In genomic region chr10:119470920-119471702, GRCh38 we compare ENCODE assay signal across 24 cellular contexts.
"Had no signal": no experiment of that assay in that cellular context is flagged by ENCODE, and none has a peak within 500 bp of the region (broad histone marks: within the 10 kb centered on the region; RNA-seq: fewer than 3 reads in every experiment).

No MANE protein-coding gene starts in this region.

- H3K36me3 ChIP-seq: heart right ventricle, left lung, lower lobe of right lung, ovary, right atrium auricular region, right lobe of liver, suprapubic skin, thoracic aorta, tibial artery, uterus had no signal

- H3K4me1 ChIP-seq: left lung, lower lobe of right lung, right lobe of liver, uterus had no signal

- DNase-seq: heart right ventricle; kidney; left colon; left lung; lower lobe of right lung; mammary epithelial cell; mesendoderm; naive thymus-derived CD4-positive, alpha-beta T cell; ovary; right lobe of liver; stimulated activated CD4-positive, alpha-beta T cell treated with anti-CD3 and anti-CD28 coated beads, Interleukin-1b, Interleukin-23, amount 100 ng/mL, for 48 hours; stimulated activated CD4-positive, alpha-beta T cell treated with anti-CD3 and anti-CD28 coated beads, Interleukin-2, amount 100 ng/mL, for 48 hours; stimulated activated naive CD4-positive, alpha-beta T cell treated with Interleukin-2 at 50 U/mL for 16 hours; tibial artery; trophoblast cell; uterus had no signal

- H3K9me3 ChIP-seq: left lung, lower lobe of right lung, ovary, right atrium auricular region, right lobe of liver, suprapubic skin, thoracic aorta, tibial artery, uterus had no signal

- H3K27ac ChIP-seq: heart right ventricle, hepatocyte, left lung, lower lobe of right lung, ovary, right atrium auricular region, right lobe of liver, suprapubic skin, thoracic aorta, tibial artery, uterus had no signal

- H3K9me3 Mint-ChIP-seq: natural killer cell treated with Interleukin-12 subunit alpha and Interleukin-12 subunit beta and Interleukin-15 and Interleukin-18, amount 100 ng/mL, for 72 hours had no signal

- H3K36me3 Mint-ChIP-seq: mesothelial cell of epicardium; natural killer cell treated with Interleukin-12 subunit alpha and Interleukin-12 subunit beta and Interleukin-15 and Interleukin-18, amount 100 ng/mL, for 72 hours had no signal

- H3K27ac Mint-ChIP-seq: mesothelial cell of epicardium; naive thymus-derived CD4-positive, alpha-beta T cell; natural killer cell treated with Interleukin-12 subunit alpha and Interleukin-12 subunit beta and Interleukin-15 and Interleukin-18, amount 100 ng/mL, for 72 hours; progenitor cell of endocrine pancreas had no signal

- ATAC-seq: heart right ventricle; left colon; left lung; lower lobe of right lung; naive thymus-derived CD4-positive, alpha-beta T cell; natural killer cell treated with Interleukin-12 subunit alpha and Interleukin-12 subunit beta and Interleukin-15 and Interleukin-18, amount 100 ng/mL, for 72 hours; right lobe of liver had no signal

- H3K4me1 Mint-ChIP-seq: mesothelial cell of epicardium had no signal

- H3K4me3 ChIP-seq: heart right ventricle, hepatocyte, left lung, lower lobe of right lung, ovary, right atrium auricular region, right lobe of liver, smooth muscle cell, suprapubic skin, thoracic aorta, tibial artery, uterus had no signal

- H3K4me3 Mint-ChIP-seq: mesothelial cell of epicardium; naive thymus-derived CD4-positive, alpha-beta T cell; natural killer cell treated with Interleukin-12 subunit alpha and Interleukin-12 subunit beta and Interleukin-15 and Interleukin-18, amount 100 ng/mL, for 72 hours had no signal
